17 cellular contexts compared by ENCODE assay signal in genomic region chr3:186283651-186284445, GRCh38.
DNase-seq lines count a peak whose midpoint lies in the region; ATAC-seq lines count a peak whose summit lies in the region.
"Had no signal": no experiment of that assay in that cellular context is flagged by ENCODE, and none has a peak within 500 bp of the region (broad histone marks: within the 10 kb centered on the region; RNA-seq: fewer than 3 reads in every experiment).

No MANE protein-coding gene starts in this region.

- peaks cover 3% of the 10 kb centered on the region for H3K9me3 ChIP-seq in mesodermal cell (ENCODE audit: control insufficient read depth, low read length)
- H3K9me3 ChIP-seq in aorta (ENCODE audit: control insufficient read depth, low read length): no peaks in the 10 kb centered on the region
- H3K9me3 ChIP-seq: BLaER1 had no signal

- H3K36me3 ChIP-seq in mesodermal cell (ENCODE audit: control insufficient read depth, insufficient read depth, low read length) (no peaks in the 10 kb centered on the region), aorta (ENCODE audit: control insufficient read depth in 1 of 2, insufficient read depth in 2 of 2, low read length in 1 of 2) (no peaks in the 10 kb centered on the region)
- H3K36me3 ChIP-seq: BLaER1 had no signal

- DNase-seq in AG20443 (ENCODE audit: low spot score): peak; percentile 55
- peak; percentile 88 for DNase-seq in M059J (ENCODE audit: low read depth)
- peak; percentile 9 for DNase-seq in dermis blood vessel endothelial cell
- DNase-seq in 8988T: no peak
- no peak for DNase-seq in aorta
- DNase-seq: activated CD4-positive, alpha-beta T cell treated with anti-CD3 and anti-CD28 coated beads for 1 hour; activated naive CD4-positive, alpha-beta T cell; DMS 273 treated with DMSO at 0.1 percent for 48 hours; NCI-H1105; NCI-H2171; nucleus accumbens; right cardiac atrium had no signal

- 89 to 100% methylated on average over 1 of the region's 7 CpGs for WGBS in mesodermal cell (ENCODE audit: insufficient coverage in 2 of 2), 2 experiments
- WGBS in aorta, 2 donors: 94 to 99% methylated on average over 7 of the region's 7 CpGs

- peaks cover 17% of the 10 kb centered on the region for H3K4me1 ChIP-seq in mesodermal cell (ENCODE audit: control insufficient read depth, insufficient read depth, low read length, poor library complexity, severe bottlenecking)
- peaks cover 3 to 9% of the 10 kb centered on the region in 2 donors for H3K4me1 ChIP-seq in aorta (ENCODE audit: control insufficient read depth in 1 of 2, insufficient read depth in 2 of 2, low read length in 2 of 2)

- no peaks in the 10 kb centered on the region for H3K27me3 ChIP-seq in aorta (ENCODE audit: control insufficient read depth in 1 of 2, insufficient read depth in 2 of 2, low read length in 1 of 2)
- H3K27me3 ChIP-seq: BLaER1, dorsolateral prefrontal cortex had no signal

- H3K27ac ChIP-seq in mesodermal cell (ENCODE audit: low read depth, low read length, severe bottlenecking) (peak overlapping the region; percentile 36), aorta (ENCODE audit: low read depth in 1 of 2, low read length in 2 of 2) (no peak overlapping the region)
- H3K27ac ChIP-seq: BLaER1, dorsolateral prefrontal cortex had no signal

- intact Hi-C loops in aorta (cut with DNase I): loop anchor here (5.0 to 10.0 kb wide), 2 partner anchors 78 to 131 kb away; partner anchors contain the start of gene DGKG (in 2 of the 2)

- H3K4me3 ChIP-seq in mesodermal cell (ENCODE audit: extremely low read depth, insufficient read depth, low read length, poor library complexity, severe bottlenecking): no peak overlapping the region
- H3K4me3 ChIP-seq in aorta (ENCODE audit: low read length in 2 of 2): no peak overlapping the region
- H3K4me3 ChIP-seq: BLaER1, dorsolateral prefrontal cortex had no signal

- no peak for ATAC-seq in HG02623 (IDR thresholded peaks at IDR 0.05; ENCODE audit: unreplicated experiment)
- no peak for ATAC-seq in GM19324 (IDR thresholded peaks at IDR 0.05; ENCODE audit: low FRiP score, unreplicated experiment)
- no peak for ATAC-seq in aorta (ENCODE audit: low FRiP score)
- ATAC-seq: right cardiac atrium had no signal

Comparison
In these comparisons a context has a peak if more than half of its experiments do, and no peak if none do; other contexts are left out.
1. DNase-seq: peak in AG20443 (single experiment), M059J (single experiment) and dermis blood vessel endothelial cell (single experiment); none in 8988T (single experiment) and aorta (0 of 2).